ENCODE assay signal across 9 cellular contexts in genomic region chr1:75134939-75135828, GRCh38. TPM values are rescaled to one million over a fixed set of nuclear protein-coding genes. Genes with fewer than 3 reads are reported as not detected.
A peak's percentile ranks its signal among the peaks of the same experiment; 100 is the strongest.
DNase-seq lines count a peak whose midpoint lies in the region; ATAC-seq and TF ChIP-seq lines count a peak whose summit lies in the region.
"Had no signal": no experiment of that assay in that cellular context is flagged by ENCODE, and none has a peak within 500 bp of the region (broad histone marks: within the 10 kb centered on the region; RNA-seq: fewer than 3 reads in every experiment).

No MANE protein-coding gene starts in this region.

- DNase-seq in activated CD4-positive, alpha-beta T cell treated with anti-CD3 and anti-CD28 coated beads, Interleukin-2, amount 10 ng/mL, durations not matched to agents 7 days and 5 days, result no peak
- DNase-seq in activated CD4-positive, alpha-beta T cell treated with anti-CD3 and anti-CD28 coated beads, Interleukin-2, amount 50 U/mL, for 4 hours, result no peak
- no peak for DNase-seq in dedifferentiated amniotic fluid mesenchymal stem cell (ENCODE audit: extremely low spot score)

- H3K4me3 Mint-ChIP-seq in activated CD4-positive, alpha-beta T cell treated with anti-CD3 and anti-CD28 coated beads, Interleukin-2, amount 10 ng/mL, durations not matched to agents 7 days and 5 days, result peak overlapping the region; percentile 71

- no peak overlapping the region for H3K9ac ChIP-seq in subcutaneous abdominal adipose tissue (ENCODE audit: low read length in 5 of 5)

- peaks cover 90% of the 10 kb centered on the region for H3K27me3 Mint-ChIP-seq in activated CD4-positive, alpha-beta T cell treated with anti-CD3 and anti-CD28 coated beads, Interleukin-2, amount 10 ng/mL, durations not matched to agents 7 days and 5 days

- peaks cover 11% of the 10 kb centered on the region for H3K36me3 Mint-ChIP-seq in activated CD4-positive, alpha-beta T cell treated with anti-CD3 and anti-CD28 coated beads, Interleukin-2, amount 10 ng/mL, durations not matched to agents 7 days and 5 days (ENCODE audit: low read depth)

- ATAC-seq in GM18861 (IDR thresholded peaks at IDR 0.05; ENCODE audit: unreplicated experiment) (no peak), GM21447 (IDR thresholded peaks at IDR 0.05; ENCODE audit: unreplicated experiment) (no peak)

- peak overlapping the region; percentile 58 for H3K27ac Mint-ChIP-seq in activated CD4-positive, alpha-beta T cell treated with anti-CD3 and anti-CD28 coated beads, Interleukin-2, amount 10 ng/mL, durations not matched to agents 7 days and 5 days

- CTCF ChIA-PET in activated CD4-positive, alpha-beta T cell treated with anti-CD3 and anti-CD28 coated beads, Interleukin-2, amount 10 ng/mL, durations not matched to agents 7 days and 5 days (lab: Charles Lee), result interaction anchor here (1.5 kb wide), 1 partner anchor 15 kb away, joined by 3 read pairs; no protein-coding TSS in a partner anchor

- H3K9me3 ChIP-seq in iPS-18c (ENCODE audit: control insufficient read depth, insufficient read depth, low read length) (peaks cover 3% of the 10 kb centered on the region), subcutaneous abdominal adipose tissue (ENCODE audit: control insufficient read depth in 5 of 5, low read length in 5 of 5) (no peaks in the 10 kb centered on the region)

- peaks cover 0 to 22% (median 18%) of the 10 kb centered on the region in 5 donors for H3K4me1 ChIP-seq in subcutaneous abdominal adipose tissue (ENCODE audit: control insufficient read depth in 5 of 5, insufficient read depth in 5 of 5, low read length in 5 of 5)

- POLR2A ChIA-PET in activated CD4-positive, alpha-beta T cell treated with anti-CD3 and anti-CD28 coated beads, Interleukin-2, amount 10 ng/mL, durations not matched to agents 7 days and 5 days (lab: Charles Lee), result no interaction called here

- no peaks in the 10 kb centered on the region for H3K36me3 ChIP-seq in subcutaneous abdominal adipose tissue (ENCODE audit: control insufficient read depth in 5 of 5, insufficient read depth in 5 of 5, low read length in 5 of 5)

- H3K9me3 Mint-ChIP-seq in activated CD4-positive, alpha-beta T cell treated with anti-CD3 and anti-CD28 coated beads, Interleukin-2, amount 10 ng/mL, durations not matched to agents 7 days and 5 days, result peaks cover 14% of the 10 kb centered on the region

- H3K27me3 ChIP-seq in subcutaneous abdominal adipose tissue (ENCODE audit: control insufficient read depth in 5 of 5, insufficient read depth in 4 of 5, low read length in 5 of 5), result peaks cover 51 to 83% (median 78%) of the 10 kb centered on the region in 5 donors

- H3K4me1 Mint-ChIP-seq in activated CD4-positive, alpha-beta T cell treated with anti-CD3 and anti-CD28 coated beads, Interleukin-2, amount 10 ng/mL, durations not matched to agents 7 days and 5 days, result peaks cover 11% of the 10 kb centered on the region

- H3K27ac ChIP-seq in subcutaneous abdominal adipose tissue (ENCODE audit: low read depth, low read length), result no peak overlapping the region
- H3K27ac ChIP-seq: HL-60 had no signal

- no peak for TF ChIP-seq CTCF in WI38 (IDR thresholded peaks at IDR 0.05; ENCODE audit: low read depth, low read length)

- H3K4me3 ChIP-seq in WI38 (ENCODE audit: low read depth, low read length) (peak overlapping the region; percentile 38), iPS-18c (ENCODE audit: insufficient read depth, low read depth, low read length) (peak overlapping the region; percentile 59), subcutaneous abdominal adipose tissue (ENCODE audit: low read depth in 1 of 5, low read length in 5 of 5) (peak overlapping the region; percentile 44 to 55 (median 52))

RNA-seq across cellular contexts. Expression of gene LHX8, which starts 1.0 kb away (rescaled TPM):
- total RNA-seq in activated CD4-positive, alpha-beta T cell treated with anti-CD3 and anti-CD28 coated beads, Interleukin-2, amount 10 ng/mL, durations not matched to agents 7 days and 5 days, result not detected
